ENCODE assay signal across 15 cellular contexts in genomic region chr1:193326296-193326695, GRCh38.
DNase-seq lines count a peak whose midpoint lies in the region; ATAC-seq and TF ChIP-seq lines count a peak whose summit lies in the region.
"Had no signal": no experiment of that assay in that cellular context is flagged by ENCODE, and none has a peak within 500 bp of the region (broad histone marks: within the 10 kb centered on the region; RNA-seq: fewer than 3 reads in every experiment).

No MANE protein-coding gene starts in this region.

- no peak overlapping the region for H4K8ac ChIP-seq in IMR-90 (ENCODE audit: low read depth in 2 of 2, low read length in 2 of 2)

- H3K14ac ChIP-seq in IMR-90 (replicated peaks; ENCODE audit: low read depth, low read length): 0 out of 2 replicates have a peak overlapping the region, but pooled peaks have one; percentile 75

- H2BK20ac ChIP-seq in IMR-90 (ENCODE audit: low read depth, low read length): peak overlapping the region; percentile 61; the same call in 1 of the 2 replicates

- no peak overlapping the region for H2AK9ac ChIP-seq in IMR-90 (replicated peaks; ENCODE audit: low read depth, low read length, poor library complexity)

- WGBS in IMR-90 (ENCODE audit: extremely low coverage in 2 of 2, insufficient read length in 1 of 2), 2 experiments: no CpG with 5 or more reads among the region's 1 CpG

- no peak overlapping the region for H3K56ac ChIP-seq in IMR-90 (ENCODE audit: extremely low read depth, insufficient read depth, low read length)

- POLR2A ChIA-PET in IMR-90 (lab: Charles Lee; ENCODE audit: unreplicated experiment): no interaction called here

- no peak overlapping the region for H3K23ac ChIP-seq in IMR-90 (ENCODE audit: low read depth, low read length)

- H2BK5ac ChIP-seq in IMR-90 (ENCODE audit: low read depth, low read length, poor library complexity, severe bottlenecking): peak overlapping the region; percentile 40

- no peak overlapping the region for H2AK5ac ChIP-seq in IMR-90 (ENCODE audit: low read depth, low read length)

- no peaks in the 10 kb centered on the region for H3K9me1 ChIP-seq in IMR-90 (ENCODE audit: insufficient read depth, low read length)

- peak overlapping the region; percentile 48 for H4K91ac ChIP-seq in IMR-90 (ENCODE audit: insufficient read depth, low read depth, low read length)

- H3K36me3 ChIP-seq in IMR-90 (ENCODE audit: control insufficient read depth, insufficient read depth, low read length): no peaks in the 10 kb centered on the region
- H3K36me3 ChIP-seq: BE2C, HAP-1 had no signal

- H4K20me1 ChIP-seq in IMR-90 (ENCODE audit: insufficient read depth, low read length): no peaks in the 10 kb centered on the region

- CTCF ChIA-PET in IMR-90 (lab: Yijun Ruan, JAX): interaction anchor here (1.0 kb wide), 1 partner anchor 143 kb away, joined by 4 read pairs; no protein-coding TSS in a partner anchor

- intact Hi-C loops in IMR-90 (cut with micrococcal nuclease): no loop called here

- peak; percentile 73 for DNase-seq in COLO829 (ENCODE audit: low spot score)
- DNase-seq in IMR-90: no peak
- DNase-seq in epithelial cell of prostate (ENCODE audit: low read depth, low spot score): no peak
- DNase-seq in RKO (ENCODE audit: low spot score): no peak
- DNase-seq in activated CD4-positive, alpha-beta T cell treated with anti-CD3 and anti-CD28 coated beads, Interleukin-2, amount 50 U/mL, for 4 hours: no peak
- no peak for DNase-seq in DMS79 treated with DMSO at 0.1 percent for 48 hours (lab: John Stamatoyannopoulos, UW)
- DNase-seq: BE2C; C1 segment of cervical spinal cord; Caco-2; CD4-positive, CD25-positive, alpha-beta regulatory T cell; CD8-positive, alpha-beta memory T cell; DMS153; DMS79; GF-D8 had no signal

- BruUV-seq in IMR-90 (replicated peaks; lab: Mats Ljungman, UMichigan): no TSS peak

- no peak overlapping the region for H3K9ac ChIP-seq in IMR-90 (ENCODE audit: low read depth, low read length)

- H3K4me1 ChIP-seq in IMR-90 (ENCODE audit: control insufficient read depth, insufficient read depth, low read length): peaks cover 6% of the 10 kb centered on the region; the same call in 1 of the 2 replicates
- H3K4me1 ChIP-seq: BE2C, Caco-2, HAP-1 had no signal

- TF ChIP-seq CTCF in IMR-90 (conservative IDR thresholded peaks at IDR 0.05; ENCODE audit: low read depth, low read length): no peak

- no peak overlapping the region for H3K18ac ChIP-seq in IMR-90 (ENCODE audit: low read depth, low read length)

- H3K27me3 ChIP-seq in IMR-90 (ENCODE audit: control insufficient read depth, insufficient read depth, low read length): no peaks in the 10 kb centered on the region
- H3K27me3 ChIP-seq: BE2C had no signal

- H3K4me2 ChIP-seq in IMR-90 (ENCODE audit: low read depth, low read length): no peak overlapping the region

- 0 out of 3 replicates have a peak overlapping the region, but pooled peaks have one; percentile 53 for H2BK15ac ChIP-seq in IMR-90 (ENCODE audit: low read depth, low read length)

- no peak overlapping the region for H2AFZ ChIP-seq in IMR-90 (replicated peaks; ENCODE audit: low read length, poor library complexity)

- no peak overlapping the region for H4K5ac ChIP-seq in IMR-90 (ENCODE audit: low read depth, low read length)

- no peak for TF ChIP-seq POLR2A in IMR-90 (IDR thresholded peaks at IDR 0.05; ENCODE audit: low read depth, low read length)

- no peaks in the 10 kb centered on the region for H3K79me1 ChIP-seq in IMR-90 (ENCODE audit: low read depth in 1 of 2, low read length in 2 of 2)

- ATAC-seq in IMR-90 (ENCODE audit: low read depth): no peak

- peak overlapping the region; percentile 67; the same call in 1 of the 2 replicates for H3K4ac ChIP-seq in IMR-90 (ENCODE audit: low read depth, low read length)

- H3K27ac ChIP-seq in IMR-90 (ENCODE audit: insufficient read depth, low read length): no peak overlapping the region
- H3K27ac ChIP-seq in epithelial cell of prostate: peak overlapping the region; percentile 19

- TF ChIP-seq RAD21 in IMR-90 (IDR thresholded peaks at IDR 0.05; ENCODE audit: low read length): no peak

- H2BK120ac ChIP-seq in IMR-90 (ENCODE audit: low read depth, low read length): peak overlapping the region; percentile 62; the same call in 1 of the 2 replicates

- dilution Hi-C loops in IMR-90 (cut with HindIII; ENCODE audit: low sequenced_read_pairs, unreplicated experiment): no loop called here

- peaks cover 14% of the 10 kb centered on the region for H3K9me3 ChIP-seq in IMR-90 (ENCODE audit: control insufficient read depth, insufficient read depth, low read length)
- H3K9me3 ChIP-seq: BE2C, HAP-1 had no signal

- in situ Hi-C loops in IMR-90 (cut with MboI; ENCODE audit: low sequenced_read_pairs): no loop called here

- no peak overlapping the region for H3K4me3 ChIP-seq in IMR-90 (ENCODE audit: insufficient read depth, low read depth, low read length)
- H3K4me3 ChIP-seq: HAP-1 had no signal

TF ChIP-seq in IMR-90, 13 proteins besides CTCF, POLR2A, EP300 and RAD21:
- TF ChIP-seq NFE2L2 (IDR thresholded peaks at IDR 0.05; ENCODE audit: low read depth, low read length): no peak
- TF ChIP-seq BHLHE40 (IDR thresholded peaks at IDR 0.05; ENCODE audit: low read depth, low read length): no peak
- TF ChIP-seq MXI1 (IDR thresholded peaks at IDR 0.05; ENCODE audit: borderline replicate concordance, low read depth, low read length): no peak
- TF ChIP-seq RFX5 (IDR thresholded peaks at IDR 0.05; ENCODE audit: low read depth, low read length): no peak
- no peak for TF ChIP-seq RCOR1 (IDR thresholded peaks at IDR 0.05; ENCODE audit: insufficient replicate concordance, low read length)
- TF ChIP-seq FOS (IDR thresholded peaks at IDR 0.05; ENCODE audit: low read depth, low read length): no peak
- TF ChIP-seq MAFK (IDR thresholded peaks at IDR 0.05; ENCODE audit: low read depth, low read length): no peak
- no peak for TF ChIP-seq ELK1 (IDR thresholded peaks at IDR 0.05; ENCODE audit: borderline replicate concordance, low read depth, low read length)
- TF ChIP-seq MAZ (IDR thresholded peaks at IDR 0.05; ENCODE audit: borderline replicate concordance, low read depth, low read length): no peak
- no peak for TF ChIP-seq SMC3 (IDR thresholded peaks at IDR 0.05; ENCODE audit: low read depth, low read length)
- TF ChIP-seq CEBPB (IDR thresholded peaks at IDR 0.05; ENCODE audit: low read depth, low read length): no peak
- no peak for TF ChIP-seq CHD1 (IDR thresholded peaks at IDR 0.05; ENCODE audit: low read depth, low read length)
- TF ChIP-seq USF2 (IDR thresholded peaks at IDR 0.05; ENCODE audit: low read depth, low read length): no peak
